Comparison of ENCODE assay signal across 1 cellular context in the genomic region with DNA sequence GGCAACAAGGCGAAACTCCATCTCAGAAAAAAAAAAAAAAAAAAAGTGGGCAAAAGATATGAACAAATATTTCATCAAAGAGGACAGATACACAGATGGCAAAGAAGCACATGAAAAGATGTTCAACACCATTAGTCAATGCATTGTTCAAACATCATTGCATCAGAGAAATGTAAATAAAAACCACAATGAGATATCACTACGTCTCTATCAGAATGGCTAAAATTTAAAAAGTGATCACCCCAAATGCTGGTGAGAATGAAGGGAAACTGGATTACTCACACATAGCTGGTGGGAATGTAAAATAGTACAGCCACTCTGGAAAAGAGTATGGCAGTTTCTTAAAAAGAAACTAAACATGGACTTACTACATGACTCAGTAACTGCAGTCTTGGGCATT.
TF ChIP-seq lines count a peak whose summit lies in the region.

No MANE protein-coding gene starts in this region.

TF ChIP-seq in GM12878, 131 proteins besides CTCF, POLR2A, EP300 and RAD21 (continued from another document):
- TF ChIP-seq, protein P1, sequence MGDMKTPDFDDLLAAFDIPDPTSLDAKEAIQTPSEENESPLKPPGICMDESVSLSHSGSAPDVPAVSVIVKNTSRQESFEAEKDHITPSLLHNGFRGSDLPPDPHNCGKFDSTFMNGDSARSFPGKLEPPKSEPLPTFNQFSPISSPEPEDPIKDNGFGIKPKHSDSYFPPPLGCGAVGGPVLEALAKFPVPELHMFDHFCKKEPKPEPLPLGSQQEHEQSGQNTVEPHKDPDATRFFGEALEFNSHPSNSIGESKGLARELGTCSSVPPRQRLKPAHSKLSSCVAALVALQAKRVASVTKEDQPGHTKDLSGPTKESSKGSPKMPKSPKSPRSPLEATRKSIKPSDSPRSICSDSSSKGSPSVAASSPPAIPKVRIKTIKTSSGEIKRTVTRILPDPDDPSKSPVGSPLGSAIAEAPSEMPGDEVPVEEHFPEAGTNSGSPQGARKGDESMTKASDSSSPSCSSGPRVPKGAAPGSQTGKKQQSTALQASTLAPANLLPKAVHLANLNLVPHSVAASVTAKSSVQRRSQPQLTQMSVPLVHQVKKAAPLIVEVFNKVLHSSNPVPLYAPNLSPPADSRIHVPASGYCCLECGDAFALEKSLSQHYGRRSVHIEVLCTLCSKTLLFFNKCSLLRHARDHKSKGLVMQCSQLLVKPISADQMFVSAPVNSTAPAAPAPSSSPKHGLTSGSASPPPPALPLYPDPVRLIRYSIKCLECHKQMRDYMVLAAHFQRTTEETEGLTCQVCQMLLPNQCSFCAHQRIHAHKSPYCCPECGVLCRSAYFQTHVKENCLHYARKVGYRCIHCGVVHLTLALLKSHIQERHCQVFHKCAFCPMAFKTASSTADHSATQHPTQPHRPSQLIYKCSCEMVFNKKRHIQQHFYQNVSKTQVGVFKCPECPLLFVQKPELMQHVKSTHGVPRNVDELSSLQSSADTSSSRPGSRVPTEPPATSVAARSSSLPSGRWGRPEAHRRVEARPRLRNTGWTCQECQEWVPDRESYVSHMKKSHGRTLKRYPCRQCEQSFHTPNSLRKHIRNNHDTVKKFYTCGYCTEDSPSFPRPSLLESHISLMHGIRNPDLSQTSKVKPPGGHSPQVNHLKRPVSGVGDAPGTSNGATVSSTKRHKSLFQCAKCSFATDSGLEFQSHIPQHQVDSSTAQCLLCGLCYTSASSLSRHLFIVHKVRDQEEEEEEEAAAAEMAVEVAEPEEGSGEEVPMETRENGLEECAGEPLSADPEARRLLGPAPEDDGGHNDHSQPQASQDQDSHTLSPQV (IDR thresholded peaks at IDR 0.05) = no peak
